3 cellular contexts compared by ENCODE assay signal in genomic region chr11:12003329-12003728, GRCh38.
A peak's percentile ranks its signal among the peaks of the same experiment; 100 is the strongest.
TF ChIP-seq lines count a peak whose summit lies in the region.

No MANE protein-coding gene starts in this region.

TF ChIP-seq in SK-N-SH, 30 proteins besides CTCF, POLR2A, EP300 and RAD21 (continued from another document):
- no peak for TF ChIP-seq GATA2 (CRISPR knock-in tag; IDR thresholded peaks at IDR 0.05)
- TF ChIP-seq MAX (IDR thresholded peaks at IDR 0.05; ENCODE audit: low read depth) = no peak
- TF ChIP-seq NFIC (IDR thresholded peaks at IDR 0.05; ENCODE audit: borderline replicate concordance) = peak; percentile 7; the same call in 1 of the 2 replicates
- no peak for TF ChIP-seq RXRA (IDR thresholded peaks at IDR 0.05; ENCODE audit: borderline replicate concordance, low read depth)
- no peak for TF ChIP-seq IRF3 (IDR thresholded peaks at IDR 0.05; ENCODE audit: low read depth, low read length)
- no peak for TF ChIP-seq RFX5 (IDR thresholded peaks at IDR 0.05; ENCODE audit: low read length)
- no peak for TF ChIP-seq GABPA (IDR thresholded peaks at IDR 0.05; ENCODE audit: low read depth)

TF ChIP-seq in SK-N-SH treated with all-trans-retinoic acid at 6 μM for 48 hours, 23 proteins besides CTCF, POLR2A, EP300 and RAD21 (continued from another document):
- no peak for TF ChIP-seq ARNTL (CRISPR knock-in tag; IDR thresholded peaks at IDR 0.05; ENCODE audit: borderline replicate concordance, low read depth)
- TF ChIP-seq PPARA (CRISPR knock-in tag; IDR thresholded peaks at IDR 0.05; ENCODE audit: borderline replicate concordance) = no peak
- TF ChIP-seq ZNF8 (CRISPR knock-in tag; IDR thresholded peaks at IDR 0.05) = no peak
- TF ChIP-seq ZC3H10 (CRISPR knock-in tag; IDR thresholded peaks at IDR 0.05) = no peak
- no peak for TF ChIP-seq ZFP3 (CRISPR knock-in tag; IDR thresholded peaks at IDR 0.05)
- no peak for TF ChIP-seq TSHZ2 (CRISPR knock-in tag; IDR thresholded peaks at IDR 0.05)
- TF ChIP-seq TOX (CRISPR knock-in tag; IDR thresholded peaks at IDR 0.05; ENCODE audit: borderline replicate concordance) = no peak
- no peak for TF ChIP-seq ISL1 (CRISPR knock-in tag; IDR thresholded peaks at IDR 0.05)

TF ChIP-seq in K562, 482 proteins besides CTCF, POLR2A, EP300 and RAD21:
- no peak for TF ChIP-seq E4F1 (CRISPR knock-in tag; IDR thresholded peaks at IDR 0.05; ENCODE audit: borderline replicate concordance)
- no peak for TF ChIP-seq ELF1 (tag; IDR thresholded peaks at IDR 0.05)
- TF ChIP-seq MEIS2 (IDR thresholded peaks at IDR 0.05; ENCODE audit: partially characterized antibody) = peak; percentile 74
- TF ChIP-seq HMBOX1 (IDR thresholded peaks at IDR 0.05) = no peak
- peak; percentile 62 for TF ChIP-seq NFIC (IDR thresholded peaks at IDR 0.05)
- peak in 1 of 2 experiments; percentile 76; a peak in 2 of 4 replicates for TF ChIP-seq RCOR1 (IDR thresholded peaks at IDR 0.05; ENCODE audit: borderline replicate concordance in 1 of 2, low read depth in 2 of 2, low read length in 2 of 2)
- TF ChIP-seq TARDBP (IDR thresholded peaks at IDR 0.05) = no peak
- no peak for TF ChIP-seq SIX5 (IDR thresholded peaks at IDR 0.05; ENCODE audit: borderline replicate concordance in 1 of 2, insufficient read depth in 1 of 2, low read depth in 1 of 2, low read length in 2 of 2)
- no peak for TF ChIP-seq CEBPG (CRISPR knock-in tag; IDR thresholded peaks at IDR 0.05)
- no peak for TF ChIP-seq CEBPG (tag; conservative IDR thresholded peaks at IDR 0.05 in 1 of 2, IDR thresholded peaks at IDR 0.05 in 1 of 2)
- TF ChIP-seq JUND (IDR thresholded peaks at IDR 0.05; ENCODE audit: borderline replicate concordance, low read depth, low read length) = no peak
- peak; percentile 37; the same call in 1 of the 3 replicates for TF ChIP-seq JUND (tag; IDR thresholded peaks at IDR 0.05; ENCODE audit: borderline replicate concordance, low read depth, low read length)
- TF ChIP-seq DACH1 (IDR thresholded peaks at IDR 0.05; ENCODE audit: partially characterized antibody) = no peak
- peak; percentile 33 for TF ChIP-seq CBFA2T3 (IDR thresholded peaks at IDR 0.05)
- no peak for TF ChIP-seq POLR3A (IDR thresholded peaks at IDR 0.05; ENCODE audit: borderline replicate concordance, extremely low read depth, insufficient read depth, insufficient read length)
- TF ChIP-seq GTF2F1 (IDR thresholded peaks at IDR 0.05; ENCODE audit: low read depth, low read length) = no peak
- TF ChIP-seq BMI1 (IDR thresholded peaks at IDR 0.05; ENCODE audit: low read length) = no peak
- no peak for TF ChIP-seq ZNF212 (CRISPR knock-in tag; IDR thresholded peaks at IDR 0.05)
- no peak for TF ChIP-seq PBX2 (CRISPR knock-in tag; IDR thresholded peaks at IDR 0.05; ENCODE audit: low read depth)
- peak; percentile 86 for TF ChIP-seq PBX2 (tag; conservative IDR thresholded peaks at IDR 0.05; ENCODE audit: low read depth)
- TF ChIP-seq NR2C2 (CRISPR knock-in tag; IDR thresholded peaks at IDR 0.05) = no peak
- TF ChIP-seq NR2C2 (tag; IDR thresholded peaks at IDR 0.05) = 0 out of 2 replicates have a peak, but pooled peaks have one; percentile 25
- TF ChIP-seq GABPB1 (CRISPR knock-in tag; IDR thresholded peaks at IDR 0.05) = no peak
- TF ChIP-seq CREM (IDR thresholded peaks at IDR 0.05; ENCODE audit: low read depth) = 0 out of 2 replicates have a peak, but pooled peaks have one; percentile 32
- no peak for TF ChIP-seq FOXA1 (IDR thresholded peaks at IDR 0.05; ENCODE audit: borderline replicate concordance)
- no peak for TF ChIP-seq SP1 (CRISPR knock-in tag; IDR thresholded peaks at IDR 0.05)
- peak; percentile 22; the same call in 1 of the 2 replicates for TF ChIP-seq ATF7 (IDR thresholded peaks at IDR 0.05)
- TF ChIP-seq TEAD2 (tag; IDR thresholded peaks at IDR 0.05) = no peak
- TF ChIP-seq RFX7 (CRISPR knock-in tag; IDR thresholded peaks at IDR 0.05) = no peak
TF ChIP-seq in K562: peak in this region for 9.
